9 cellular contexts compared by ENCODE assay signal in the genomic region with DNA sequence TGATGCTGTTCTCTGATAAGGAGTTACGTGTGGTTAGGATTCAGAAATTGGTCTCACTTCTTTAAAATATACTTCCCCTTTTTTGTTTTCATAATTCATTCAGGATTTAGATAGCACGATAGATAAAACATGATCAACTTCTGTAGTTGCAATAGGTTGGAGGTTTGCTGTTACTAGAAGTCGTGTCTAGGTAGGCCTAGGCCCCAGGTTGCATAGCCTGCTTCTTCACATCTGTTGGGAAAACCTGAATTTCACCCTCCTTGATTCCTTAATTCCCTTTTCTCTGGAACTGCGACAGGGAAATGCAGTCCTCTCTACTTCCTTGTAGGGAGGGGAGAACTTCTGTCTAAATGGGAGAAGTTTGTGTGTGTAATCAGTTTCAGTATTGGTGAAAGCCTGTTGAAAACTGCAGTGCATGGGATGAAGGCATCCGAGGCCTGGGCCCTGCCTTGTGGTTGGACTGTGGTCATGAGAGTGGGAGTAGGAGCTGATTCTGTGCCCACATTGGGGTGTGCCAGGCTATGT. TPM values are rescaled to one million over a fixed set of nuclear protein-coding genes. Genes with fewer than 3 reads are reported as not detected.
DNase-seq lines count a peak whose midpoint lies in the region; ATAC-seq lines count a peak whose summit lies in the region.
"Had no signal": no experiment of that assay in that cellular context is flagged by ENCODE, and none has a peak within 500 bp of the region (broad histone marks: within the 10 kb centered on the region; RNA-seq: fewer than 3 reads in every experiment).

No MANE protein-coding gene starts in this region.

- H3K4me1 Mint-ChIP-seq in activated CD4-positive, alpha-beta T cell treated with anti-CD3 and anti-CD28 coated beads for 36 hours: peaks cover 44% of the 10 kb centered on the region
- peaks cover 17 to 27% (median 26%) of the 10 kb centered on the region in 3 donors for H3K4me1 Mint-ChIP-seq in IgD-negative memory B cell
- H3K4me1 Mint-ChIP-seq in naive thymus-derived CD8-positive, alpha-beta T cell: peaks cover 21 to 46% (median 40%) of the 10 kb centered on the region in 4 donors

- H3K4me3 Mint-ChIP-seq in activated CD4-positive, alpha-beta T cell treated with anti-CD3 and anti-CD28 coated beads for 36 hours: no peak overlapping the region
- H3K4me3 Mint-ChIP-seq in IgD-negative memory B cell: peak overlapping the region in 3 of 4 donors; percentile 28 to 73 (median 30)
- peak overlapping the region in 3 of 10 donors; percentile 17 to 34 (median 24) for H3K4me3 Mint-ChIP-seq in naive thymus-derived CD8-positive, alpha-beta T cell

- H3K36me3 Mint-ChIP-seq in activated CD4-positive, alpha-beta T cell treated with anti-CD3 and anti-CD28 coated beads for 36 hours (ENCODE audit: low read depth): no peaks in the 10 kb centered on the region
- H3K36me3 Mint-ChIP-seq in IgD-negative memory B cell: no peaks in the 10 kb centered on the region
- H3K36me3 Mint-ChIP-seq in naive thymus-derived CD8-positive, alpha-beta T cell: no peaks in the 10 kb centered on the region

- no peaks in the 10 kb centered on the region for H3K27me3 Mint-ChIP-seq in activated CD4-positive, alpha-beta T cell treated with anti-CD3 and anti-CD28 coated beads for 36 hours
- no peaks in the 10 kb centered on the region for H3K27me3 Mint-ChIP-seq in IgD-negative memory B cell
- H3K27me3 Mint-ChIP-seq in naive thymus-derived CD8-positive, alpha-beta T cell: no peaks in the 10 kb centered on the region

- intact Hi-C loops in activated CD4-positive, alpha-beta T cell treated with anti-CD3 and anti-CD28 coated beads for 36 hours (cut with DNase I, micrococcal nuclease): loop anchor here (2.0 to 10.0 kb wide), 7 partner anchors 17 to 745 kb away; partner anchors contain the start of genes GPR171 (in 1 of the 2), IGSF10 (in 1 of the 2) and P2RY13 (in 1 of the 2)

- no peaks in the 10 kb centered on the region for H3K9me3 Mint-ChIP-seq in activated CD4-positive, alpha-beta T cell treated with anti-CD3 and anti-CD28 coated beads for 36 hours (ENCODE audit: low read depth)
- H3K9me3 Mint-ChIP-seq in IgD-negative memory B cell: no peaks in the 10 kb centered on the region
- no peaks in the 10 kb centered on the region for H3K9me3 Mint-ChIP-seq in naive thymus-derived CD8-positive, alpha-beta T cell

- peak; percentile 70 for DNase-seq in activated CD4-positive, alpha-beta T cell treated with anti-CD3 and anti-CD28 coated beads for 36 hours
- no peak for DNase-seq in activated CD4-positive, alpha-beta T cell treated with anti-CD3 and anti-CD28 coated beads for 1 hour
- peak; percentile 68 to 74 for DNase-seq in activated T-cell treated with anti-CD3 and anti-CD28 coated beads, Interleukin-2, amount 50 U/mL, for 48 hours
- DNase-seq in naive thymus-derived CD8-positive, alpha-beta T cell: peak in 2 of 10 donors; percentile 10 to 15
- DNase-seq in A172 (ENCODE audit: low spot score) (no peak), foreskin melanocyte (no peak), inferior parietal cortex (ENCODE audit: extremely low spot score) (no peak)

- POLR2A ChIA-PET in activated CD4-positive, alpha-beta T cell treated with anti-CD3 and anti-CD28 coated beads for 36 hours (lab: Charles Lee): interaction anchor here (0.6 kb wide), 1 partner anchor 36 kb away, joined by 3 read pairs; no protein-coding TSS in a partner anchor
- POLR2A ChIA-PET in naive thymus-derived CD8-positive, alpha-beta T cell (lab: Charles Lee): interaction anchor here (4.4 kb wide), 1 partner anchor 31 kb away, joined by 18 read pairs; no protein-coding TSS in a partner anchor

- CTCF ChIA-PET in activated CD4-positive, alpha-beta T cell treated with anti-CD3 and anti-CD28 coated beads for 36 hours (lab: Charles Lee): interaction anchor here (0.7 to 6.6 kb wide), 7 partner anchors 41 to 157 kb away, joined by 3 to 103 read pairs (median 20); partner anchors contain the start of gene P2RY14

- peak; percentile 29 for ATAC-seq in activated CD4-positive, alpha-beta T cell treated with anti-CD3 and anti-CD28 coated beads for 36 hours
- peak; percentile 18 to 33 for ATAC-seq in naive thymus-derived CD8-positive, alpha-beta T cell
- ATAC-seq: A549 had no signal

- peak overlapping the region; percentile 70 for H3K27ac Mint-ChIP-seq in activated CD4-positive, alpha-beta T cell treated with anti-CD3 and anti-CD28 coated beads for 36 hours
- peak overlapping the region; percentile 10 to 37 (median 25) for H3K27ac Mint-ChIP-seq in IgD-negative memory B cell
- peak overlapping the region in 9 of 10 donors; percentile 19 to 82 (median 60) for H3K27ac Mint-ChIP-seq in naive thymus-derived CD8-positive, alpha-beta T cell

RNA-seq across cellular contexts. Expression of gene GPR171, which starts 33.3 kb away (rescaled TPM):
- 100 to 1,000 TPM in 1 of 2 experiments, 10 to 100 TPM in 1; 84.9 to 111 TPM for total RNA-seq in activated CD4-positive, alpha-beta T cell treated with anti-CD3 and anti-CD28 coated beads for 36 hours
- polyA plus RNA-seq in IgD-negative memory B cell: 1.1 TPM
- total RNA-seq in naive thymus-derived CD8-positive, alpha-beta T cell: 10 to 100 TPM; 35.5 to 39.3 TPM
- 100 to 1,000 TPM in 2 of 3 donors, 10 to 100 TPM in 1; 69.3 to 123 (median 108) TPM for polyA plus RNA-seq in naive thymus-derived CD8-positive, alpha-beta T cell
- total RNA-seq in A172 (2014; rRNA removed; shearing (Covaris generic)): not detected in 2 replicates
- polyA plus RNA-seq: A549 had no signal

Comparison
In these comparisons a context has a peak if more than half of its experiments do, and no peak if none do; other contexts are left out.
1. DNase-seq: peak in activated CD4-positive, alpha-beta T cell treated with anti-CD3 and anti-CD28 coated beads for 36 hours (single experiment) and activated T-cell treated with anti-CD3 and anti-CD28 coated beads, Interleukin-2, amount 50 U/mL, for 48 hours (2 of 2); none in activated CD4-positive, alpha-beta T cell treated with anti-CD3 and anti-CD28 coated beads for 1 hour (single experiment), A172 (single experiment), foreskin melanocyte (single experiment) and inferior parietal cortex (single experiment).
2. RNA of gene GPR171, which starts 33.3 kb away (total RNA-seq): 84.9 to 111 TPM in activated CD4-positive, alpha-beta T cell treated with anti-CD3 and anti-CD28 coated beads for 36 hours and 35.5 to 39.3 TPM in naive thymus-derived CD8-positive, alpha-beta T cell; not detected in A172; every median in the first group is over 10 times any median in the second.
3. Peak in every context shown above with its lines, with median percentiles within 50 percentile points of each other: H3K27ac Mint-ChIP-seq.